9 cellular contexts compared by ENCODE assay signal in genomic region chr5:115068239-115069086, GRCh38.
A peak's percentile ranks its signal among the peaks of the same experiment; 100 is the strongest.
DNase-seq lines count a peak whose midpoint lies in the region; ATAC-seq and TF ChIP-seq lines count a peak whose summit lies in the region.
"Had no signal": no experiment of that assay in that cellular context is flagged by ENCODE, and none has a peak within 500 bp of the region (broad histone marks: within the 10 kb centered on the region; RNA-seq: fewer than 3 reads in every experiment).

No MANE protein-coding gene starts in this region.

- no peaks in the 10 kb centered on the region for H3K9me3 ChIP-seq in CD4-positive, alpha-beta memory T cell (ENCODE audit: control insufficient read depth in 1 of 2, low read length in 2 of 2)
- no peaks in the 10 kb centered on the region for H3K9me3 ChIP-seq in endodermal cell (ENCODE audit: control insufficient read depth, low read length)

- CTCF ChIA-PET in CD4-positive, alpha-beta memory T cell (lab: Charles Lee; ENCODE audit: partially characterized antibody) = interaction anchor here (1.0 to 1.4 kb wide), 2 partner anchors 12 to 1456 kb away, joined by 4 read pairs; no protein-coding TSS in a partner anchor

- H3K27me3 ChIP-seq in CD4-positive, alpha-beta memory T cell (ENCODE audit: insufficient read depth, low read length) = no peaks in the 10 kb centered on the region
- H3K27me3 ChIP-seq in endodermal cell (ENCODE audit: control insufficient read depth, insufficient read depth, low read length, poor library complexity, severe bottlenecking) = no peaks in the 10 kb centered on the region
- H3K27me3 ChIP-seq: cardiac muscle cell had no signal

- H3K4me1 Mint-ChIP-seq in CD4-positive, alpha-beta memory T cell = peaks cover 8 to 19% (median 11%) of the 10 kb centered on the region in 4 donors
- H3K4me1 Mint-ChIP-seq in endodermal cell = peaks cover 17% of the 10 kb centered on the region

- no peaks in the 10 kb centered on the region for H3K36me3 Mint-ChIP-seq in CD4-positive, alpha-beta memory T cell
- no peaks in the 10 kb centered on the region for H3K36me3 Mint-ChIP-seq in endodermal cell (ENCODE audit: low read depth)

- no peak overlapping the region for H3K9ac ChIP-seq in endodermal cell (ENCODE audit: extremely low read depth, low read length, poor library complexity, severe bottlenecking)

- peaks cover 6% of the 10 kb centered on the region for H3K4me1 ChIP-seq in CD4-positive, alpha-beta memory T cell (ENCODE audit: insufficient read depth, low read length)
- H3K4me1 ChIP-seq in endodermal cell (ENCODE audit: control insufficient read depth, insufficient read depth, low read length) = no peaks in the 10 kb centered on the region

- no peak overlapping the region for H3K27ac ChIP-seq in CD4-positive, alpha-beta memory T cell (ENCODE audit: low read depth, low read length)
- no peak overlapping the region for H3K27ac ChIP-seq in endodermal cell (ENCODE audit: low read depth, low read length)
- H3K27ac ChIP-seq: cardiac muscle cell had no signal

- no peaks in the 10 kb centered on the region for H3K36me3 ChIP-seq in CD4-positive, alpha-beta memory T cell (ENCODE audit: insufficient read depth, low read length)
- no peaks in the 10 kb centered on the region for H3K36me3 ChIP-seq in endodermal cell (ENCODE audit: control insufficient read depth, insufficient read depth, low read length)
- H3K36me3 ChIP-seq: cardiac muscle cell had no signal

- H3K27me3 Mint-ChIP-seq in CD4-positive, alpha-beta memory T cell = no peaks in the 10 kb centered on the region
- H3K27me3 Mint-ChIP-seq in endodermal cell (ENCODE audit: insufficient read depth) = no peaks in the 10 kb centered on the region

- no peak overlapping the region for H3K4me3 ChIP-seq in CD4-positive, alpha-beta memory T cell (ENCODE audit: low read length in 2 of 2)
- H3K4me3 ChIP-seq in fibroblast of pulmonary artery (replicated peaks; ENCODE audit: low read depth, low read length) (no peak overlapping the region), endodermal cell (ENCODE audit: low read length) (no peak overlapping the region)
- H3K4me3 ChIP-seq: cardiac muscle cell had no signal

- peak; percentile 1 to 46 (median 4) for DNase-seq in CD4-positive, alpha-beta memory T cell
- DNase-seq in RKO (ENCODE audit: low spot score) = peak; percentile 70
- DNase-seq in fibroblast of pulmonary artery (ENCODE audit: low read depth) = peak; percentile 21
- DNase-seq in GOT3 (lab: John Stamatoyannopoulos, UW) = no peak
- no peak for DNase-seq in endodermal cell
- DNase-seq in NCI-H2171 (lab: John Stamatoyannopoulos, UW) = no peak

- ATAC-seq in GM19351 (IDR thresholded peaks at IDR 0.05; ENCODE audit: unreplicated experiment) = peak; percentile 73
- peak; percentile 66 for ATAC-seq in HG03280 (IDR thresholded peaks at IDR 0.05; ENCODE audit: unreplicated experiment)

- TF ChIP-seq CTCF in fibroblast of pulmonary artery (IDR thresholded peaks at IDR 0.05; ENCODE audit: low read length, missing control alignments) (no peak), endodermal cell (conservative IDR thresholded peaks at IDR 0.05) (no peak)

- peak overlapping the region in 3 of 7 donors; percentile 24 to 61 (median 53) for H3K27ac Mint-ChIP-seq in CD4-positive, alpha-beta memory T cell
- no peak overlapping the region for H3K27ac Mint-ChIP-seq in endodermal cell

- peaks cover 0 to 2% (median 0%) of the 10 kb centered on the region in 8 donors for H3K9me3 Mint-ChIP-seq in CD4-positive, alpha-beta memory T cell
- H3K9me3 Mint-ChIP-seq in endodermal cell = no peaks in the 10 kb centered on the region

- POLR2A ChIA-PET in CD4-positive, alpha-beta memory T cell (lab: Charles Lee; ENCODE audit: partially characterized antibody) = no interaction called here

- intact Hi-C loops in CD4-positive, alpha-beta memory T cell (cut with micrococcal nuclease) = no loop called here

- WGBS in endodermal cell (ENCODE audit: insufficient coverage in 1 of 2, insufficient read length in 1 of 2), 2 experiments = 92 to 99% methylated on average over 11 to 14 of the region's 14 CpGs

- peak overlapping the region; percentile 17 to 64 (median 48) for H3K4me3 Mint-ChIP-seq in CD4-positive, alpha-beta memory T cell
- no peak overlapping the region for H3K4me3 Mint-ChIP-seq in endodermal cell

Comparison
In these comparisons a context has a peak if more than half of its experiments do, and no peak if none do; other contexts are left out.
1. DNase-seq: peak in CD4-positive, alpha-beta memory T cell (5 of 5), RKO (single experiment) and fibroblast of pulmonary artery (single experiment); none in GOT3 (single experiment), endodermal cell (single experiment) and NCI-H2171 (single experiment).